ENCODE assay signal across 1 cellular context in genomic region chr9:136788644-136789522, GRCh38.
A peak's percentile ranks its signal among the peaks of the same experiment; 100 is the strongest.
TF ChIP-seq lines count a peak whose summit lies in the region.
"Not testable (repeated sequence)": the region's sequence is repeated elsewhere in the genome, so short reads cannot be mapped to it uniquely, and the experiment has no call there.

No MANE protein-coding gene starts in this region.

TF ChIP-seq in HepG2, 621 proteins besides CTCF, POLR2A, EP300 and RAD21 (continued from another document and continues in another):
- peak; percentile 53; the same call in 1 of the 2 replicates for TF ChIP-seq ZFP91 (CRISPR knock-in tag; IDR thresholded peaks at IDR 0.05; ENCODE audit: borderline replicate concordance)
- 0 out of 2 replicates have a peak, but pooled peaks have one; percentile 34 for TF ChIP-seq TCF7L2 (IDR thresholded peaks at IDR 0.05; ENCODE audit: low read depth, low read length)
- peak; percentile 28; the same call in 1 of the 2 replicates for TF ChIP-seq BRCA1 (CRISPR knock-in tag; IDR thresholded peaks at IDR 0.05)
- peak; percentile 70 for TF ChIP-seq ARID5B (CRISPR knock-in tag; IDR thresholded peaks at IDR 0.05)
- TF ChIP-seq TARDBP (CRISPR knock-in tag; IDR thresholded peaks at IDR 0.05) = peak; percentile 48; the same call in 1 of the 2 replicates
- TF ChIP-seq HMGXB4 (CRISPR knock-in tag; IDR thresholded peaks at IDR 0.05; ENCODE audit: borderline replicate concordance in 1 of 2, low read depth in 1 of 2) = peak in 1 of 2 experiments; percentile 50; a peak in 1 of 4 replicates
- TF ChIP-seq FOXA1 (IDR thresholded peaks at IDR 0.05) = not testable (repeated sequence)
- TF ChIP-seq FOXA1 (CRISPR knock-in tag; IDR thresholded peaks at IDR 0.05) = peak; percentile 41; the same call in 1 of the 2 replicates
- TF ChIP-seq ZNF136 (CRISPR knock-in tag; IDR thresholded peaks at IDR 0.05; ENCODE audit: low read depth) = 0 out of 2 replicates have a peak, but pooled peaks have one; percentile 60
- peak; percentile 85 for TF ChIP-seq MED8 (CRISPR knock-in tag; IDR thresholded peaks at IDR 0.05; ENCODE audit: insufficient replicate concordance)
- 0 out of 2 replicates have a peak, but pooled peaks have one; percentile 39 for TF ChIP-seq TP53 (CRISPR knock-in tag; conservative IDR thresholded peaks at IDR 0.05)
- 0 out of 2 replicates have a peak, but pooled peaks have one; percentile 27 for TF ChIP-seq SIN3A (IDR thresholded peaks at IDR 0.05; ENCODE audit: borderline replicate concordance, low read depth, low read length)
- peak; percentile 56 for TF ChIP-seq UBTF (CRISPR knock-in tag; IDR thresholded peaks at IDR 0.05)
- TF ChIP-seq TCF7 (IDR thresholded peaks at IDR 0.05; ENCODE audit: low read depth) = peak; percentile 74
- TF ChIP-seq ZNF441 (CRISPR knock-in tag; IDR thresholded peaks at IDR 0.05; ENCODE audit: borderline replicate concordance) = 0 out of 2 replicates have a peak, but pooled peaks have one; percentile 40
- peak; percentile 71 for TF ChIP-seq POLR2AphosphoS5 (IDR thresholded peaks at IDR 0.05; ENCODE audit: low read depth, low read length)
- peak; percentile 64; the same call in 1 of the 2 replicates for TF ChIP-seq ZNF670 (CRISPR knock-in tag; IDR thresholded peaks at IDR 0.05; ENCODE audit: borderline replicate concordance)
- 0 out of 2 replicates have a peak, but pooled peaks have one; percentile 31 for TF ChIP-seq MTF1 (CRISPR knock-in tag; IDR thresholded peaks at IDR 0.05)
- 0 out of 2 replicates have a peak, but pooled peaks have one; percentile 46 for TF ChIP-seq MEIS2 (CRISPR knock-in tag; IDR thresholded peaks at IDR 0.05)
- peak; percentile 39; the same call in 1 of the 2 replicates for TF ChIP-seq JUND (CRISPR knock-in tag; IDR thresholded peaks at IDR 0.05)
- peak; percentile 27 for TF ChIP-seq MLX (CRISPR knock-in tag; IDR thresholded peaks at IDR 0.05)
- 0 out of 2 replicates have a peak, but pooled peaks have one; percentile 38 for TF ChIP-seq ZSCAN20 (CRISPR knock-in tag; IDR thresholded peaks at IDR 0.05; ENCODE audit: borderline replicate concordance)
- 0 out of 2 replicates have a peak, but pooled peaks have one; percentile 24 for TF ChIP-seq HNRNPL (IDR thresholded peaks at IDR 0.05; ENCODE audit: low read depth, low read length)
- TF ChIP-seq ZBED4 (CRISPR knock-in tag; IDR thresholded peaks at IDR 0.05; ENCODE audit: borderline replicate concordance) = peak; percentile 67
- TF ChIP-seq TFE3 (CRISPR knock-in tag; IDR thresholded peaks at IDR 0.05) = peak; percentile 27
- TF ChIP-seq ZNF746 (CRISPR knock-in tag; IDR thresholded peaks at IDR 0.05) = peak; percentile 57; the same call in 1 of the 2 replicates
- TF ChIP-seq ZNF580 (CRISPR knock-in tag; IDR thresholded peaks at IDR 0.05; ENCODE audit: borderline replicate concordance, low read depth) = peak; percentile 38; the same call in 1 of the 2 replicates
- peak; percentile 45; the same call in 1 of the 2 replicates for TF ChIP-seq ZNF574 (CRISPR knock-in tag; IDR thresholded peaks at IDR 0.05)
- TF ChIP-seq RXRA (CRISPR knock-in tag; IDR thresholded peaks at IDR 0.05) = peak; percentile 64; the same call in 1 of the 2 replicates
